Comparison of ENCODE assay signal across 1 cellular context in genomic region chr10:118754556-118755423, GRCh38.
TF ChIP-seq lines count a peak whose summit lies in the region.

Gene CACUL1, minus strand, starts transcription at chr10:118754970. Its CDS starts 208 bp downstream, at chr10:118754762.

TF ChIP-seq in HepG2, 621 proteins besides CTCF, POLR2A, EP300 and RAD21 (continued from another document and continues in another):
- TF ChIP-seq ZBTB40 (IDR thresholded peaks at IDR 0.05) (no peak), ZBTB40 (CRISPR knock-in tag; IDR thresholded peaks at IDR 0.05) (no peak; the same call in 1 of the 2 replicates), SP4 (CRISPR knock-in tag; IDR thresholded peaks at IDR 0.05) (peak; percentile 93), ZNF18 (CRISPR knock-in tag; IDR thresholded peaks at IDR 0.05; ENCODE audit: insufficient replicate concordance) (no peak), TSC22D2 (CRISPR knock-in tag; IDR thresholded peaks at IDR 0.05; ENCODE audit: borderline replicate concordance) (0 out of 2 replicates have a peak, but pooled peaks have one; percentile 60), PITX1 (CRISPR knock-in tag; IDR thresholded peaks at IDR 0.05) (no peak; the same call in 1 of the 2 replicates), HOXA3 (CRISPR knock-in tag; IDR thresholded peaks at IDR 0.05) (peak; percentile 75; the same call in 1 of the 2 replicates), ZNF782 (CRISPR knock-in tag; IDR thresholded peaks at IDR 0.05; ENCODE audit: borderline replicate concordance) (peak; percentile 68; the same call in 1 of the 2 replicates), EHMT2 (IDR thresholded peaks at IDR 0.05; ENCODE audit: borderline replicate concordance, low read depth, low read length) (no peak), THAP8 (CRISPR knock-in tag; IDR thresholded peaks at IDR 0.05; ENCODE audit: borderline replicate concordance) (no peak), ZSCAN22 (CRISPR knock-in tag; IDR thresholded peaks at IDR 0.05) (no peak), ZNF513 (CRISPR knock-in tag; conservative IDR thresholded peaks at IDR 0.05) (no peak), POLR2G (IDR thresholded peaks at IDR 0.05; ENCODE audit: low read depth, low read length) (peak; percentile 83), ZFP36 (IDR thresholded peaks at IDR 0.05; ENCODE audit: borderline replicate concordance, low read depth, low read length, partially characterized antibody) (no peak), RBM22 (optimal IDR thresholded peaks at IDR 0.05; ENCODE audit: low read length) (no peak), ZNF800 (CRISPR knock-in tag; IDR thresholded peaks at IDR 0.05) (no peak), ADNP (CRISPR knock-in tag; IDR thresholded peaks at IDR 0.05) (no peak), MLX (CRISPR knock-in tag; IDR thresholded peaks at IDR 0.05) (no peak), ONECUT2 (CRISPR knock-in tag; IDR thresholded peaks at IDR 0.05) (no peak), TARDBP (CRISPR knock-in tag; IDR thresholded peaks at IDR 0.05) (peak; percentile 93), ZNF446 (CRISPR knock-in tag; IDR thresholded peaks at IDR 0.05) (peak; percentile 86; the same call in 1 of the 2 replicates), HNF1A (IDR thresholded peaks at IDR 0.05; ENCODE audit: low read depth) (no peak), HNF1A (CRISPR knock-in tag; IDR thresholded peaks at IDR 0.05; ENCODE audit: borderline replicate concordance) (peak; percentile 60; the same call in 1 of the 2 replicates), GRHL1 (CRISPR knock-in tag; conservative IDR thresholded peaks at IDR 0.05) (no peak), ZNF101 (CRISPR knock-in tag; IDR thresholded peaks at IDR 0.05; ENCODE audit: borderline replicate concordance, low read depth) (0 out of 2 replicates have a peak, but pooled peaks have one; percentile 22), ZFX (CRISPR knock-in tag; IDR thresholded peaks at IDR 0.05; ENCODE audit: low read depth) (peak; percentile 77), ZNF777 (CRISPR knock-in tag; IDR thresholded peaks at IDR 0.05) (peak; percentile 62; the same call in 1 of the 2 replicates), MTERF4 (CRISPR knock-in tag; IDR thresholded peaks at IDR 0.05) (peak; percentile 24; the same call in 1 of the 2 replicates), PBX2 (CRISPR knock-in tag; IDR thresholded peaks at IDR 0.05) (0 out of 2 replicates have a peak, but pooled peaks have one; percentile 13), ZNF780A (CRISPR knock-in tag; IDR thresholded peaks at IDR 0.05) (no peak)
